In genomic region chr9:105269593-105269992, GRCh38 we compare ENCODE assay signal across 25 cellular contexts.
"Had no signal": no experiment of that assay in that cellular context is flagged by ENCODE, and none has a peak within 500 bp of the region (broad histone marks: within the 10 kb centered on the region; RNA-seq: fewer than 3 reads in every experiment).

No MANE protein-coding gene starts in this region.

- H3K9me3 ChIP-seq: lower lobe of right lung, pancreas, suprapubic skin, thyroid gland had no signal

- DNase-seq: erythroblast; foreskin keratinocyte; immature natural killer cell; kidney; left cardiac atrium; left ventricle myocardium inferior; lower lobe of right lung; naive B cell; occipital lobe; pancreas; right cardiac atrium; stimulated activated CD4-positive, alpha-beta T cell treated with anti-CD3 and anti-CD28 coated beads, Interleukin-4, amount 100 ng/mL, for 1 hour; stimulated activated CD8-positive, alpha-beta memory T cell treated with anti-CD3 and anti-CD28 coated beads, Interleukin-4, amount 100 ng/mL, for 48 hours; stimulated activated naive CD8-positive, alpha-beta T cell treated with anti-CD3 and anti-CD28 coated beads, Interleukin-15, Interleukin-2, amounts not matched to agents 100 U/mL and 50 U/mL, for 24 hours; thyroid gland had no signal

- H3K27ac ChIP-seq: foreskin keratinocyte, left ventricle myocardium inferior, lower lobe of right lung, pancreas, suprapubic skin, thyroid gland had no signal

- H3K27me3 ChIP-seq: foreskin keratinocyte, pancreas, suprapubic skin, thyroid gland had no signal

- H3K36me3 Mint-ChIP-seq: immature natural killer cell; naive B cell; stimulated activated effector memory CD8-positive, alpha-beta T cell treated with anti-CD3 and anti-CD28 coated beads, Interleukin-12 subunit alpha, Interleukin-12 subunit beta, amount 100 ng/mL, for 72 hours had no signal

- ATAC-seq: foreskin keratinocyte; left cardiac atrium; lower lobe of right lung; pancreas; right cardiac atrium; stimulated activated effector memory CD8-positive, alpha-beta T cell treated with anti-CD3 and anti-CD28 coated beads, Interleukin-12 subunit alpha, Interleukin-12 subunit beta, amount 100 ng/mL, for 72 hours; stimulated activated naive CD8-positive, alpha-beta T cell treated with anti-CD3 and anti-CD28 coated beads, Interleukin-15, Interleukin-2, amounts not matched to agents 100 U/mL and 50 U/mL, for 24 hours had no signal

- H3K4me3 Mint-ChIP-seq: immature natural killer cell; memory B cell; mesothelial cell of epicardium; naive B cell; nephron; stimulated activated effector memory CD8-positive, alpha-beta T cell treated with anti-CD3 and anti-CD28 coated beads, Interleukin-12 subunit alpha, Interleukin-12 subunit beta, amount 100 ng/mL, for 72 hours; type B pancreatic cell had no signal

- H3K4me2 ChIP-seq: smooth muscle cell had no signal

- H3K27ac Mint-ChIP-seq: immature natural killer cell; memory B cell; mesothelial cell of epicardium; nephron; progenitor cell of endocrine pancreas; stimulated activated effector memory CD8-positive, alpha-beta T cell treated with anti-CD3 and anti-CD28 coated beads, Interleukin-12 subunit alpha, Interleukin-12 subunit beta, amount 100 ng/mL, for 72 hours; type B pancreatic cell had no signal

- H3K27me3 Mint-ChIP-seq: memory B cell, naive B cell, progenitor cell of endocrine pancreas, type B pancreatic cell had no signal

- H3K36me3 ChIP-seq: left ventricle myocardium inferior, lower lobe of right lung, pancreas, suprapubic skin, thyroid gland had no signal

- H3K9me3 Mint-ChIP-seq: immature natural killer cell; stimulated activated effector memory CD8-positive, alpha-beta T cell treated with anti-CD3 and anti-CD28 coated beads, Interleukin-12 subunit alpha, Interleukin-12 subunit beta, amount 100 ng/mL, for 72 hours; type B pancreatic cell had no signal

- H3K4me1 ChIP-seq: lower lobe of right lung, suprapubic skin had no signal

- FAIRE-seq: endothelial cell of umbilical vein, kidney, pancreas, urothelium cell line had no signal

- H3K4me3 ChIP-seq: left ventricle myocardium inferior, lower lobe of right lung, pancreas, smooth muscle cell, suprapubic skin, thyroid gland had no signal
